Comparison of ENCODE assay signal across 2 cellular contexts in the genomic region with DNA sequence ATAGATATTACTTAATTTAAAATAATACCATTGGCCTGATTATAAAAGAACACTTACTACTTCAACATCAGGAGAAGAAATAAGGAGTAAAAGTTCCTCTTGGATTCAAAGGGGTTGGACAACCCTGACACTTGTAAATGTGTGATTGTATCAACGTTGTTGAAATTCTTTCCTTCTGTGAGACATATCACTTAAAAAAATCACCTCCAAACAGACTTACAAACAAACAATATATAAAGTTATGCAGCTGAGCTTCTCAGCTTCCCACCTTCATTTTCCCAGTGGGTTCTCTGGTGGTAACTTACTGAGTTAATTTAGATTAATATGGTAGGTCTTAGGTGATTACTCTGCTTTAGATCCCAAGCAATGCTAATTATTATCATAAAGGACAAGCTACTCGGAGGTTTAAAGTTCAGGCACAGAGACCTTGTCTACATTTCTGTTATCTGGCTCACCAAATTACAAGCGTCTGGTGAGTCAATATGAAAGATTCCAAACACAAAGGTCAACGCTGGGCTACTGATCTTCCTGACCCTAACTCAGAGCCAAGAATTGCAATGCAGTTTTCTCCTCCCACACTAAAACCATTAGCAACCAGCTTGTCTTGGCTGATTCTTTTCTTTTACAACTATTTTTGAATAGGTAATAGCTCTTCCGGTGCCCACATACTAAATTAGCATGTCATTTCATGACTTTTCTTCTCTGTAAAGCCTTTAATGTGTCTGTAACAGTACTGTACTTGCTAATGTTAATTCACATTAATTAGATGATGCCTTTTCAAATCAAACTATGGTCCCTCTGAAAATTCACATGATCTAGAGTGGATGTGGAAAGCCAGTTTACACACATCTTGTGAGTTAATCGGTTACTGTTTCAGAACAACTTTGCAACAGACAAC.
TF ChIP-seq lines count a peak whose summit lies in the region.

No MANE protein-coding gene starts in this region.

TF ChIP-seq in K562, 482 proteins besides CTCF, POLR2A, EP300 and RAD21 (continued from another document and continues in another):
- TF ChIP-seq, protein P1, sequence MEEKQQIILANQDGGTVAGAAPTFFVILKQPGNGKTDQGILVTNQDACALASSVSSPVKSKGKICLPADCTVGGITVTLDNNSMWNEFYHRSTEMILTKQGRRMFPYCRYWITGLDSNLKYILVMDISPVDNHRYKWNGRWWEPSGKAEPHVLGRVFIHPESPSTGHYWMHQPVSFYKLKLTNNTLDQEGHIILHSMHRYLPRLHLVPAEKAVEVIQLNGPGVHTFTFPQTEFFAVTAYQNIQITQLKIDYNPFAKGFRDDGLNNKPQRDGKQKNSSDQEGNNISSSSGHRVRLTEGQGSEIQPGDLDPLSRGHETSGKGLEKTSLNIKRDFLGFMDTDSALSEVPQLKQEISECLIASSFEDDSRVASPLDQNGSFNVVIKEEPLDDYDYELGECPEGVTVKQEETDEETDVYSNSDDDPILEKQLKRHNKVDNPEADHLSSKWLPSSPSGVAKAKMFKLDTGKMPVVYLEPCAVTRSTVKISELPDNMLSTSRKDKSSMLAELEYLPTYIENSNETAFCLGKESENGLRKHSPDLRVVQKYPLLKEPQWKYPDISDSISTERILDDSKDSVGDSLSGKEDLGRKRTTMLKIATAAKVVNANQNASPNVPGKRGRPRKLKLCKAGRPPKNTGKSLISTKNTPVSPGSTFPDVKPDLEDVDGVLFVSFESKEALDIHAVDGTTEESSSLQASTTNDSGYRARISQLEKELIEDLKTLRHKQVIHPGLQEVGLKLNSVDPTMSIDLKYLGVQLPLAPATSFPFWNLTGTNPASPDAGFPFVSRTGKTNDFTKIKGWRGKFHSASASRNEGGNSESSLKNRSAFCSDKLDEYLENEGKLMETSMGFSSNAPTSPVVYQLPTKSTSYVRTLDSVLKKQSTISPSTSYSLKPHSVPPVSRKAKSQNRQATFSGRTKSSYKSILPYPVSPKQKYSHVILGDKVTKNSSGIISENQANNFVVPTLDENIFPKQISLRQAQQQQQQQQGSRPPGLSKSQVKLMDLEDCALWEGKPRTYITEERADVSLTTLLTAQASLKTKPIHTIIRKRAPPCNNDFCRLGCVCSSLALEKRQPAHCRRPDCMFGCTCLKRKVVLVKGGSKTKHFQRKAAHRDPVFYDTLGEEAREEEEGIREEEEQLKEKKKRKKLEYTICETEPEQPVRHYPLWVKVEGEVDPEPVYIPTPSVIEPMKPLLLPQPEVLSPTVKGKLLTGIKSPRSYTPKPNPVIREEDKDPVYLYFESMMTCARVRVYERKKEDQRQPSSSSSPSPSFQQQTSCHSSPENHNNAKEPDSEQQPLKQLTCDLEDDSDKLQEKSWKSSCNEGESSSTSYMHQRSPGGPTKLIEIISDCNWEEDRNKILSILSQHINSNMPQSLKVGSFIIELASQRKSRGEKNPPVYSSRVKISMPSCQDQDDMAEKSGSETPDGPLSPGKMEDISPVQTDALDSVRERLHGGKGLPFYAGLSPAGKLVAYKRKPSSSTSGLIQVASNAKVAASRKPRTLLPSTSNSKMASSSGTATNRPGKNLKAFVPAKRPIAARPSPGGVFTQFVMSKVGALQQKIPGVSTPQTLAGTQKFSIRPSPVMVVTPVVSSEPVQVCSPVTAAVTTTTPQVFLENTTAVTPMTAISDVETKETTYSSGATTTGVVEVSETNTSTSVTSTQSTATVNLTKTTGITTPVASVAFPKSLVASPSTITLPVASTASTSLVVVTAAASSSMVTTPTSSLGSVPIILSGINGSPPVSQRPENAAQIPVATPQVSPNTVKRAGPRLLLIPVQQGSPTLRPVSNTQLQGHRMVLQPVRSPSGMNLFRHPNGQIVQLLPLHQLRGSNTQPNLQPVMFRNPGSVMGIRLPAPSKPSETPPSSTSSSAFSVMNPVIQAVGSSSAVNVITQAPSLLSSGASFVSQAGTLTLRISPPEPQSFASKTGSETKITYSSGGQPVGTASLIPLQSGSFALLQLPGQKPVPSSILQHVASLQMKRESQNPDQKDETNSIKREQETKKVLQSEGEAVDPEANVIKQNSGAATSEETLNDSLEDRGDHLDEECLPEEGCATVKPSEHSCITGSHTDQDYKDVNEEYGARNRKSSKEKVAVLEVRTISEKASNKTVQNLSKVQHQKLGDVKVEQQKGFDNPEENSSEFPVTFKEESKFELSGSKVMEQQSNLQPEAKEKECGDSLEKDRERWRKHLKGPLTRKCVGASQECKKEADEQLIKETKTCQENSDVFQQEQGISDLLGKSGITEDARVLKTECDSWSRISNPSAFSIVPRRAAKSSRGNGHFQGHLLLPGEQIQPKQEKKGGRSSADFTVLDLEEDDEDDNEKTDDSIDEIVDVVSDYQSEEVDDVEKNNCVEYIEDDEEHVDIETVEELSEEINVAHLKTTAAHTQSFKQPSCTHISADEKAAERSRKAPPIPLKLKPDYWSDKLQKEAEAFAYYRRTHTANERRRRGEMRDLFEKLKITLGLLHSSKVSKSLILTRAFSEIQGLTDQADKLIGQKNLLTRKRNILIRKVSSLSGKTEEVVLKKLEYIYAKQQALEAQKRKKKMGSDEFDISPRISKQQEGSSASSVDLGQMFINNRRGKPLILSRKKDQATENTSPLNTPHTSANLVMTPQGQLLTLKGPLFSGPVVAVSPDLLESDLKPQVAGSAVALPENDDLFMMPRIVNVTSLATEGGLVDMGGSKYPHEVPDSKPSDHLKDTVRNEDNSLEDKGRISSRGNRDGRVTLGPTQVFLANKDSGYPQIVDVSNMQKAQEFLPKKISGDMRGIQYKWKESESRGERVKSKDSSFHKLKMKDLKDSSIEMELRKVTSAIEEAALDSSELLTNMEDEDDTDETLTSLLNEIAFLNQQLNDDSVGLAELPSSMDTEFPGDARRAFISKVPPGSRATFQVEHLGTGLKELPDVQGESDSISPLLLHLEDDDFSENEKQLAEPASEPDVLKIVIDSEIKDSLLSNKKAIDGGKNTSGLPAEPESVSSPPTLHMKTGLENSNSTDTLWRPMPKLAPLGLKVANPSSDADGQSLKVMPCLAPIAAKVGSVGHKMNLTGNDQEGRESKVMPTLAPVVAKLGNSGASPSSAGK (IDR thresholded peaks at IDR 0.05) = no peak
- TF ChIP-seq EP400 (IDR thresholded peaks at IDR 0.05) (no peak), TRIM28 (IDR thresholded peaks at IDR 0.05) (no peak), LARP7 (IDR thresholded peaks at IDR 0.05) (no peak), ZSCAN29 (IDR thresholded peaks at IDR 0.05) (no peak), MTA1 (IDR thresholded peaks at IDR 0.05; ENCODE audit: borderline replicate concordance) (no peak)
- TF ChIP-seq, protein P2, sequence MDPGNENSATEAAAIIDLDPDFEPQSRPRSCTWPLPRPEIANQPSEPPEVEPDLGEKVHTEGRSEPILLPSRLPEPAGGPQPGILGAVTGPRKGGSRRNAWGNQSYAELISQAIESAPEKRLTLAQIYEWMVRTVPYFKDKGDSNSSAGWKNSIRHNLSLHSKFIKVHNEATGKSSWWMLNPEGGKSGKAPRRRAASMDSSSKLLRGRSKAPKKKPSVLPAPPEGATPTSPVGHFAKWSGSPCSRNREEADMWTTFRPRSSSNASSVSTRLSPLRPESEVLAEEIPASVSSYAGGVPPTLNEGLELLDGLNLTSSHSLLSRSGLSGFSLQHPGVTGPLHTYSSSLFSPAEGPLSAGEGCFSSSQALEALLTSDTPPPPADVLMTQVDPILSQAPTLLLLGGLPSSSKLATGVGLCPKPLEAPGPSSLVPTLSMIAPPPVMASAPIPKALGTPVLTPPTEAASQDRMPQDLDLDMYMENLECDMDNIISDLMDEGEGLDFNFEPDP (CRISPR knock-in tag; IDR thresholded peaks at IDR 0.05) = no peak

TF ChIP-seq in HepG2, 621 proteins besides CTCF, POLR2A, EP300 and RAD21 (continued from another document and continues in another):
- TF ChIP-seq, protein P3, sequence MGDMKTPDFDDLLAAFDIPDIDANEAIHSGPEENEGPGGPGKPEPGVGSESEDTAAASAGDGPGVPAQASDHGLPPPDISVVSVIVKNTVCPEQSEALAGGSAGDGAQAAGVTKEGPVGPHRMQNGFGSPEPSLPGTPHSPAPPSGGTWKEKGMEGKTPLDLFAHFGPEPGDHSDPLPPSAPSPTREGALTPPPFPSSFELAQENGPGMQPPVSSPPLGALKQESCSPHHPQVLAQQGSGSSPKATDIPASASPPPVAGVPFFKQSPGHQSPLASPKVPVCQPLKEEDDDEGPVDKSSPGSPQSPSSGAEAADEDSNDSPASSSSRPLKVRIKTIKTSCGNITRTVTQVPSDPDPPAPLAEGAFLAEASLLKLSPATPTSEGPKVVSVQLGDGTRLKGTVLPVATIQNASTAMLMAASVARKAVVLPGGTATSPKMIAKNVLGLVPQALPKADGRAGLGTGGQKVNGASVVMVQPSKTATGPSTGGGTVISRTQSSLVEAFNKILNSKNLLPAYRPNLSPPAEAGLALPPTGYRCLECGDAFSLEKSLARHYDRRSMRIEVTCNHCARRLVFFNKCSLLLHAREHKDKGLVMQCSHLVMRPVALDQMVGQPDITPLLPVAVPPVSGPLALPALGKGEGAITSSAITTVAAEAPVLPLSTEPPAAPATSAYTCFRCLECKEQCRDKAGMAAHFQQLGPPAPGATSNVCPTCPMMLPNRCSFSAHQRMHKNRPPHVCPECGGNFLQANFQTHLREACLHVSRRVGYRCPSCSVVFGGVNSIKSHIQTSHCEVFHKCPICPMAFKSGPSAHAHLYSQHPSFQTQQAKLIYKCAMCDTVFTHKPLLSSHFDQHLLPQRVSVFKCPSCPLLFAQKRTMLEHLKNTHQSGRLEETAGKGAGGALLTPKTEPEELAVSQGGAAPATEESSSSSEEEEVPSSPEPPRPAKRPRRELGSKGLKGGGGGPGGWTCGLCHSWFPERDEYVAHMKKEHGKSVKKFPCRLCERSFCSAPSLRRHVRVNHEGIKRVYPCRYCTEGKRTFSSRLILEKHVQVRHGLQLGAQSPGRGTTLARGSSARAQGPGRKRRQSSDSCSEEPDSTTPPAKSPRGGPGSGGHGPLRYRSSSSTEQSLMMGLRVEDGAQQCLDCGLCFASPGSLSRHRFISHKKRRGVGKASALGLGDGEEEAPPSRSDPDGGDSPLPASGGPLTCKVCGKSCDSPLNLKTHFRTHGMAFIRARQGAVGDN (CRISPR knock-in tag; IDR thresholded peaks at IDR 0.05) = no peak
- TF ChIP-seq NCOR1 (IDR thresholded peaks at IDR 0.05; ENCODE audit: borderline replicate concordance, low read length) = peak; percentile 90; the same call in 1 of the 2 replicates
- peak; percentile 31; the same call in 1 of the 2 replicates for TF ChIP-seq ELF1 (CRISPR knock-in tag; IDR thresholded peaks at IDR 0.05)
- TF ChIP-seq MXD4 (CRISPR knock-in tag; IDR thresholded peaks at IDR 0.05) = peak; percentile 30; the same call in 1 of the 2 replicates
- TF ChIP-seq, protein P4, sequence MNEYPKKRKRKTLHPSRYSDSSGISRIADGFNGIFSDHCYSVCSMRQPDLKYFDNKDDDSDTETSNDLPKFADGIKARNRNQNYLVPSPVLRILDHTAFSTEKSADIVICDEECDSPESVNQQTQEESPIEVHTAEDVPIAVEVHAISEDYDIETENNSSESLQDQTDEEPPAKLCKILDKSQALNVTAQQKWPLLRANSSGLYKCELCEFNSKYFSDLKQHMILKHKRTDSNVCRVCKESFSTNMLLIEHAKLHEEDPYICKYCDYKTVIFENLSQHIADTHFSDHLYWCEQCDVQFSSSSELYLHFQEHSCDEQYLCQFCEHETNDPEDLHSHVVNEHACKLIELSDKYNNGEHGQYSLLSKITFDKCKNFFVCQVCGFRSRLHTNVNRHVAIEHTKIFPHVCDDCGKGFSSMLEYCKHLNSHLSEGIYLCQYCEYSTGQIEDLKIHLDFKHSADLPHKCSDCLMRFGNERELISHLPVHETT (CRISPR knock-in tag; conservative IDR thresholded peaks at IDR 0.05) = 0 out of 2 replicates have a peak, but pooled peaks have one; percentile 28
- TF ChIP-seq AGO2 (optimal IDR thresholded peaks at IDR 0.05; ENCODE audit: low read depth, low read length) = no peak
- TF ChIP-seq SIX1 (CRISPR knock-in tag; IDR thresholded peaks at IDR 0.05; ENCODE audit: borderline replicate concordance) = peak; percentile 74
- TF ChIP-seq FOXJ3 (CRISPR knock-in tag; IDR thresholded peaks at IDR 0.05; ENCODE audit: borderline replicate concordance) = peak; percentile 84; the same call in 1 of the 2 replicates
- TF ChIP-seq ZNF292 (CRISPR knock-in tag; IDR thresholded peaks at IDR 0.05; ENCODE audit: borderline replicate concordance, low read depth) = peak; percentile 69; the same call in 1 of the 2 replicates
- TF ChIP-seq, protein P5, sequence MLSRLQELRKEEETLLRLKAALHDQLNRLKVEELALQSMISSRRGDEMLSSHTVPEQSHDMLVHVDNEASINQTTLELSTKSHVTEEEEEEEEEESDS (CRISPR knock-in tag; IDR thresholded peaks at IDR 0.05; ENCODE audit: borderline replicate concordance) = peak; percentile 98
- TF ChIP-seq, protein P6, sequence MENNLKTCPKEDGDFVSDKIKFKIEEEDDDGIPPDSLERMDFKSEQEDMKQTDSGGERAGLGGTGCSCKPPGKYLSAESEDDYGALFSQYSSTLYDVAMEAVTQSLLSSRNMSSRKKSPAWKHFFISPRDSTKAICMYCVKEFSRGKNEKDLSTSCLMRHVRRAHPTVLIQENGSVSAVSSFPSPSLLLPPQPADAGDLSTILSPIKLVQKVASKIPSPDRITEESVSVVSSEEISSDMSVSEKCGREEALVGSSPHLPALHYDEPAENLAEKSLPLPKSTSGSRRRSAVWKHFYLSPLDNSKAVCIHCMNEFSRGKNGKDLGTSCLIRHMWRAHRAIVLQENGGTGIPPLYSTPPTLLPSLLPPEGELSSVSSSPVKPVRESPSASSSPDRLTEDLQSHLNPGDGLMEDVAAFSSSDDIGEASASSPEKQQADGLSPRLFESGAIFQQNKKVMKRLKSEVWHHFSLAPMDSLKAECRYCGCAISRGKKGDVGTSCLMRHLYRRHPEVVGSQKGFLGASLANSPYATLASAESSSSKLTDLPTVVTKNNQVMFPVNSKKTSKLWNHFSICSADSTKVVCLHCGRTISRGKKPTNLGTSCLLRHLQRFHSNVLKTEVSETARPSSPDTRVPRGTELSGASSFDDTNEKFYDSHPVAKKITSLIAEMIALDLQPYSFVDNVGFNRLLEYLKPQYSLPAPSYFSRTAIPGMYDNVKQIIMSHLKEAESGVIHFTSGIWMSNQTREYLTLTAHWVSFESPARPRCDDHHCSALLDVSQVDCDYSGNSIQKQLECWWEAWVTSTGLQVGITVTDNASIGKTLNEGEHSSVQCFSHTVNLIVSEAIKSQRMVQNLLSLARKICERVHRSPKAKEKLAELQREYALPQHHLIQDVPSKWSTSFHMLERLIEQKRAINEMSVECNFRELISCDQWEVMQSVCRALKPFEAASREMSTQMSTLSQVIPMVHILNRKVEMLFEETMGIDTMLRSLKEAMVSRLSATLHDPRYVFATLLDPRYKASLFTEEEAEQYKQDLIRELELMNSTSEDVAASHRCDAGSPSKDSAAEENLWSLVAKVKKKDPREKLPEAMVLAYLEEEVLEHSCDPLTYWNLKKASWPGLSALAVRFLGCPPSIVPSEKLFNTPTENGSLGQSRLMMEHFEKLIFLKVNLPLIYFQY (CRISPR knock-in tag; IDR thresholded peaks at IDR 0.05; ENCODE audit: borderline replicate concordance) = no peak
- TF ChIP-seq IKZF4 (CRISPR knock-in tag; IDR thresholded peaks at IDR 0.05; ENCODE audit: borderline replicate concordance, low read depth, not compliant biosample characterization) = no peak
- TF ChIP-seq ZNF205 (CRISPR knock-in tag; IDR thresholded peaks at IDR 0.05) = peak; percentile 70; the same call in 1 of the 2 replicates
